ENCODE assay signal across 18 cellular contexts in genomic region chr12:118107026-118107425, GRCh38. TPM values are rescaled to one million over a fixed set of nuclear protein-coding genes. Genes with fewer than 3 reads are reported as not detected.
DNase-seq lines count a peak whose midpoint lies in the region; ATAC-seq, FAIRE-seq and TF ChIP-seq lines count a peak whose summit lies in the region.
"Had no signal": no experiment of that assay in that cellular context is flagged by ENCODE, and none has a peak within 500 bp of the region (broad histone marks: within the 10 kb centered on the region; RNA-seq: fewer than 3 reads in every experiment).

No MANE protein-coding gene starts in this region.

- FAIRE-seq in HepG2 (lab: Jason Lieb, UNC): no peak
- FAIRE-seq: G401.6, GM18507 had no signal

- no peak overlapping the region for H2AFZ ChIP-seq in HepG2 (ENCODE audit: low read length)
- H2AFZ ChIP-seq: PC-9 had no signal

- no peaks in the 10 kb centered on the region; a peak in 1 of 5 replicates for H3K36me3 ChIP-seq in HepG2 (replicated peaks in 1 of 2; ENCODE audit: control insufficient read depth in 1 of 2, insufficient read depth in 2 of 2, low read length in 2 of 2)
- no peaks in the 10 kb centered on the region for H3K36me3 ChIP-seq in right lobe of liver
- no peaks in the 10 kb centered on the region for H3K36me3 ChIP-seq in RWPE2 (ENCODE audit: low read depth)

- no peak overlapping the region for H3K4me2 ChIP-seq in HepG2 (ENCODE audit: low read depth, low read length)
- H3K4me2 ChIP-seq: PC-9, SK-N-SH had no signal

- H3K9ac ChIP-seq in HepG2 (ENCODE audit: insufficient read depth, low read depth, low read length): no peak overlapping the region
- H3K9ac ChIP-seq: SK-N-SH had no signal

- H3K4me3 Mint-ChIP-seq in nephron: peak overlapping the region in 2 of 3 experiments; percentile 13 to 28

- H3K9me3 ChIP-seq in HepG2 (ENCODE audit: low read length): no peaks in the 10 kb centered on the region
- H3K9me3 ChIP-seq in right lobe of liver: no peaks in the 10 kb centered on the region
- H3K9me3 ChIP-seq in RWPE2 (ENCODE audit: severe bottlenecking): no peaks in the 10 kb centered on the region
- H3K9me3 ChIP-seq: SK-N-SH had no signal

- TF ChIP-seq EP300 in HepG2 (IDR thresholded peaks at IDR 0.05; ENCODE audit: low read depth in 2 of 2, low read length in 2 of 2) (no peak), HepG2 (CRISPR knock-in tag; IDR thresholded peaks at IDR 0.05; ENCODE audit: borderline replicate concordance) (no peak)

- H3K79me2 ChIP-seq in HepG2 (ENCODE audit: insufficient read depth, low read length): no peaks in the 10 kb centered on the region

- no peak for ATAC-seq in HepG2
- ATAC-seq in right lobe of liver: no peak
- ATAC-seq in RWPE2 (ENCODE audit: low read depth): no peak
- ATAC-seq in HG03045 (IDR thresholded peaks at IDR 0.05; ENCODE audit: unreplicated experiment): no peak

- H3K27me3 Mint-ChIP-seq in nephron (ENCODE audit: low read depth): peaks cover 15% of the 10 kb centered on the region

- peaks cover 8% of the 10 kb centered on the region for H3K4me1 Mint-ChIP-seq in nephron

- no peak for TF ChIP-seq POLR2A in HepG2 (IDR thresholded peaks at IDR 0.05; ENCODE audit: insufficient read depth in 1 of 2, low read depth in 2 of 2, low read length in 2 of 2)
- TF ChIP-seq POLR2A in right lobe of liver (IDR thresholded peaks at IDR 0.05): no peak

- intact Hi-C loops in HepG2 (cut with micrococcal nuclease; ENCODE audit: unreplicated experiment) (no loop called here), right lobe of liver (cut with DNase I) (no loop called here)

- in situ Hi-C loops in HepG2 (cut with HindIII; ENCODE audit: extremely low pct_ligation_motif_present, low pct_unique_long_range_greater_than_20kb): no loop called here

- no peak for TF ChIP-seq CTCF in HepG2 (CRISPR knock-in tag; IDR thresholded peaks at IDR 0.05)
- no peak for TF ChIP-seq CTCF in right lobe of liver (IDR thresholded peaks at IDR 0.05)
- no peak for TF ChIP-seq CTCF in RWPE2 (IDR thresholded peaks at IDR 0.05; ENCODE audit: poor library complexity, severe bottlenecking)
- TF ChIP-seq CTCF in nephron (IDR thresholded peaks at IDR 0.05; ENCODE audit: unreplicated experiment in 3 of 3): no peak

- H3K9me3 Mint-ChIP-seq in nephron: no peaks in the 10 kb centered on the region

- CTCF ChIA-PET in HepG2 (lab: Yijun Ruan, JAX; ENCODE audit: low intra/inter-chr PET ratio, low total read pairs): no interaction called here

- POLR2A ChIA-PET in HepG2 (lab: Yijun Ruan, JAX): interaction anchor here (0.7 to 1.6 kb wide), 2 partner anchors 29 to 32 kb away, joined by 3 read pairs; partner anchors contain the start of gene PEBP1

- TF ChIP-seq RAD21 in HepG2 (CRISPR knock-in tag; IDR thresholded peaks at IDR 0.05): no peak

- H3K4me3 ChIP-seq in HepG2 (replicated peaks in 1 of 3; ENCODE audit: insufficient read depth in 1 of 3, low read depth in 2 of 3, low read length in 3 of 3) (no peak overlapping the region), right lobe of liver (no peak overlapping the region), RWPE2 (ENCODE audit: severe bottlenecking) (no peak overlapping the region)
- H3K4me3 ChIP-seq: PC-9 had no signal

- BruUV-seq in HepG2 (replicated peaks; lab: Mats Ljungman, UMichigan): no TSS peak

- WGBS in HepG2 (ENCODE audit: low lambda C conversion rate): 56% methylated on average over 2 of the region's 2 CpGs
- 91% methylated on average over 2 of the region's 2 CpGs for WGBS in right lobe of liver (ENCODE audit: insufficient coverage, low coverage, low lambda C conversion rate, missing lambda C conversion rate)

- no peaks in the 10 kb centered on the region for H3K36me3 Mint-ChIP-seq in nephron (ENCODE audit: low read depth)

- H3K27ac ChIP-seq in HepG2 (ENCODE audit: extremely low read length, insufficient read depth, low read length) (no peak overlapping the region), right lobe of liver (no peak overlapping the region), RWPE2 (ENCODE audit: poor library complexity, severe bottlenecking) (peak overlapping the region; percentile 31)
- H3K27ac ChIP-seq: PC-9 had no signal

- H4K20me1 ChIP-seq in HepG2 (ENCODE audit: insufficient read depth, low read length): no peaks in the 10 kb centered on the region

- H3K4me1 ChIP-seq in HepG2 (ENCODE audit: insufficient read depth, low read length) (peaks cover 33% of the 10 kb centered on the region), right lobe of liver (peaks cover 0 to 9% (median 4%) of the 10 kb centered on the region in 4 donors), RWPE2 (ENCODE audit: insufficient read depth, poor library complexity, severe bottlenecking) (peaks cover 8% of the 10 kb centered on the region)

- no peaks in the 10 kb centered on the region for H3K27me3 ChIP-seq in HepG2 (ENCODE audit: control insufficient read depth in 1 of 2, insufficient read depth in 2 of 2, low read length in 2 of 2)
- no peaks in the 10 kb centered on the region for H3K27me3 ChIP-seq in right lobe of liver
- H3K27me3 ChIP-seq in RWPE2 (ENCODE audit: insufficient read depth, poor library complexity, severe bottlenecking): no peaks in the 10 kb centered on the region

- H3K27ac Mint-ChIP-seq in nephron: no peak overlapping the region

- DNase-seq in HepG2 (ENCODE audit: low spot score) (peak; percentile 33), right lobe of liver (no peak), RWPE2 (ENCODE audit: low spot score) (no peak), superior temporal gyrus (ENCODE audit: extremely low spot score) (no peak), NAMALWA (ENCODE audit: low spot score) (no peak)
- DNase-seq: COR-L47, DMS79 treated with DMSO at 0.1 percent for 48 hours, IMR-90, Karpas-422, NCI-H187, NCI-H526 treated with DMSO at 0.1 percent for 48 hours, SK-N-SH, T-helper 1 cell had no signal

RNA-seq across cellular contexts. Expression of gene VSIG10, which starts 3.2 kb away (rescaled TPM):
- total RNA-seq in HepG2 (2016; rRNA removed; fragmentation: Illumina TruSeq; extraction: Trizol) (35.6 and 42.5 TPM in 2 replicates), right lobe of liver (10 to 100 TPM; 13.1 to 31.3 (median 20.1) TPM)
- 41.4 and 41.9 TPM in 2 replicates for total RNA-seq in HepG2 (2016; cell fraction: cytosol; rRNA removed; fragmentation: Illumina TruSeq; extraction: Trizol; ENCODE audit: low read depth)
- 29.0 and 43.3 TPM in 2 replicates for total RNA-seq in HepG2 (2016; cell fraction: insoluble cytoplasmic fraction; rRNA removed; fragmentation: Illumina TruSeq; extraction: Trizol)
- 61.2 and 66.1 TPM in 2 replicates for total RNA-seq in HepG2 (2016; cell fraction: membrane; rRNA removed; fragmentation: Illumina TruSeq; extraction: Trizol)
- total RNA-seq in HepG2 (2016; cell fraction: nucleus; rRNA removed; fragmentation: Illumina TruSeq; extraction: Trizol): 32.5 and 36.1 TPM in 2 replicates
- 25.6 and 28.6 TPM in 2 replicates for polyA plus RNA-seq in HepG2 (2011; rRNA removed)
- 14.4 and 18.0 TPM in 2 replicates for polyA plus RNA-seq in HepG2 (2011; cell fraction: cytosol; rRNA removed)
- 31.1 and 32.4 TPM in 2 replicates for polyA plus RNA-seq in HepG2 (2011; cell fraction: nucleus; rRNA removed)
- 17.8 and 18.7 TPM in 2 replicates for polyA plus RNA-seq in HepG2 (2012)
- 37.2 and 39.4 TPM in 2 replicates for polyA plus RNA-seq in HepG2 (2016; cell fraction: cytosol; fragmentation: Illumina TruSeq; extraction: Trizol; ENCODE audit: low read depth)
- 24.5 and 25.4 TPM in 2 replicates for polyA plus RNA-seq in HepG2 (2016; cell fraction: insoluble cytoplasmic fraction; fragmentation: Illumina TruSeq; extraction: Trizol; ENCODE audit: low read depth)
- 41.6 and 46.3 TPM in 2 replicates for polyA plus RNA-seq in HepG2 (2016; cell fraction: membrane; fragmentation: Illumina TruSeq; extraction: Trizol; ENCODE audit: low read depth)
- polyA plus RNA-seq in HepG2 (2016; cell fraction: nucleus; fragmentation: Illumina TruSeq; extraction: Trizol; ENCODE audit: insufficient read depth, low read depth): 44.9 and 47.7 TPM in 2 replicates
- polyA minus RNA-seq in HepG2 (2011; rRNA and poly(A)+ RNA removed; ENCODE audit: low replicate concordance): 47.1 and 101 TPM in 2 replicates
- polyA minus RNA-seq in HepG2 (2011; cell fraction: cytosol; rRNA and poly(A)+ RNA removed): 10.2 and 11.3 TPM in 2 replicates
- polyA minus RNA-seq in HepG2 (2011; cell fraction: nucleus; rRNA and poly(A)+ RNA removed): 40.0 and 44.4 TPM in 2 replicates

RNA-seq across cellular contexts. Expression of gene PEBP1, which starts 28.9 kb away (rescaled TPM):
- total RNA-seq in HepG2 (2016; rRNA removed; fragmentation: Illumina TruSeq; extraction: Trizol) (1,505 and 1,984 TPM in 2 replicates), right lobe of liver (100 to 1,000 TPM; 511 to 916 (median 654) TPM)
- 232 and 262 TPM in 2 replicates for total RNA-seq in HepG2 (2016; cell fraction: cytosol; rRNA removed; fragmentation: Illumina TruSeq; extraction: Trizol; ENCODE audit: low read depth)
- 1,559 and 1,992 TPM in 2 replicates for total RNA-seq in HepG2 (2016; cell fraction: insoluble cytoplasmic fraction; rRNA removed; fragmentation: Illumina TruSeq; extraction: Trizol)
- 553 and 634 TPM in 2 replicates for total RNA-seq in HepG2 (2016; cell fraction: membrane; rRNA removed; fragmentation: Illumina TruSeq; extraction: Trizol)
- total RNA-seq in HepG2 (2016; cell fraction: nucleus; rRNA removed; fragmentation: Illumina TruSeq; extraction: Trizol): 497 and 536 TPM in 2 replicates
- 437 and 538 TPM in 2 replicates for polyA plus RNA-seq in HepG2 (2011; rRNA removed)
- polyA plus RNA-seq in HepG2 (2011; cell fraction: cytosol; rRNA removed): 477 and 485 TPM in 2 replicates
- polyA plus RNA-seq in HepG2 (2011; cell fraction: nucleus; rRNA removed): 199 and 209 TPM in 2 replicates
- 511 and 820 TPM in 2 replicates for polyA plus RNA-seq in HepG2 (2012)
- 248 and 308 TPM in 2 replicates for polyA plus RNA-seq in HepG2 (2016; cell fraction: cytosol; fragmentation: Illumina TruSeq; extraction: Trizol; ENCODE audit: low read depth)
- polyA plus RNA-seq in HepG2 (2016; cell fraction: insoluble cytoplasmic fraction; fragmentation: Illumina TruSeq; extraction: Trizol; ENCODE audit: low read depth): 2,115 and 2,133 TPM in 2 replicates
- polyA plus RNA-seq in HepG2 (2016; cell fraction: membrane; fragmentation: Illumina TruSeq; extraction: Trizol; ENCODE audit: low read depth): 458 and 518 TPM in 2 replicates
- 949 and 989 TPM in 2 replicates for polyA plus RNA-seq in HepG2 (2016; cell fraction: nucleus; fragmentation: Illumina TruSeq; extraction: Trizol; ENCODE audit: insufficient read depth, low read depth)
- polyA minus RNA-seq in HepG2 (2011; rRNA and poly(A)+ RNA removed; ENCODE audit: low replicate concordance): 240 and 331 TPM in 2 replicates
- 182 and 185 TPM in 2 replicates for polyA minus RNA-seq in HepG2 (2011; cell fraction: cytosol; rRNA and poly(A)+ RNA removed)
- polyA minus RNA-seq in HepG2 (2011; cell fraction: nucleus; rRNA and poly(A)+ RNA removed): 52.4 and 60.3 TPM in 2 replicates

RNA-seq across cellular contexts. Expression of gene WSB2, which starts 46.0 kb away (rescaled TPM):
- total RNA-seq in HepG2 (2016; rRNA removed; fragmentation: Illumina TruSeq; extraction: Trizol) (31.0 and 39.5 TPM in 2 replicates), right lobe of liver (10 to 100 TPM; 27.5 to 73.9 (median 49.0) TPM)
- 58.3 and 64.9 TPM in 2 replicates for total RNA-seq in HepG2 (2016; cell fraction: cytosol; rRNA removed; fragmentation: Illumina TruSeq; extraction: Trizol; ENCODE audit: low read depth)
- 32.3 and 33.3 TPM in 2 replicates for total RNA-seq in HepG2 (2016; cell fraction: insoluble cytoplasmic fraction; rRNA removed; fragmentation: Illumina TruSeq; extraction: Trizol)
- 113 and 119 TPM in 2 replicates for total RNA-seq in HepG2 (2016; cell fraction: membrane; rRNA removed; fragmentation: Illumina TruSeq; extraction: Trizol)
- total RNA-seq in HepG2 (2016; cell fraction: nucleus; rRNA removed; fragmentation: Illumina TruSeq; extraction: Trizol): 17.3 and 21.7 TPM in 2 replicates
- polyA plus RNA-seq in HepG2 (2011; rRNA removed): 76.5 and 82.8 TPM in 2 replicates
- polyA plus RNA-seq in HepG2 (2011; cell fraction: cytosol; rRNA removed): 90.5 and 92.1 TPM in 2 replicates
- polyA plus RNA-seq in HepG2 (2011; cell fraction: nucleus; rRNA removed): 33.9 and 37.1 TPM in 2 replicates
- polyA plus RNA-seq in HepG2 (2012): 39.1 and 50.3 TPM in 2 replicates
- polyA plus RNA-seq in HepG2 (2016; cell fraction: cytosol; fragmentation: Illumina TruSeq; extraction: Trizol; ENCODE audit: low read depth): 108 and 109 TPM in 2 replicates
- polyA plus RNA-seq in HepG2 (2016; cell fraction: insoluble cytoplasmic fraction; fragmentation: Illumina TruSeq; extraction: Trizol; ENCODE audit: low read depth): 32.4 and 39.7 TPM in 2 replicates
- 111 and 130 TPM in 2 replicates for polyA plus RNA-seq in HepG2 (2016; cell fraction: membrane; fragmentation: Illumina TruSeq; extraction: Trizol; ENCODE audit: low read depth)
- polyA plus RNA-seq in HepG2 (2016; cell fraction: nucleus; fragmentation: Illumina TruSeq; extraction: Trizol; ENCODE audit: insufficient read depth, low read depth): 25.3 and 27.6 TPM in 2 replicates
- 192 and 280 TPM in 2 replicates for polyA minus RNA-seq in HepG2 (2011; rRNA and poly(A)+ RNA removed; ENCODE audit: low replicate concordance)
- polyA minus RNA-seq in HepG2 (2011; cell fraction: cytosol; rRNA and poly(A)+ RNA removed): 89.2 and 103 TPM in 2 replicates
- 50.3 and 54.8 TPM in 2 replicates for polyA minus RNA-seq in HepG2 (2011; cell fraction: nucleus; rRNA and poly(A)+ RNA removed)
